28 cellular contexts compared by ENCODE assay signal in the genomic region with DNA sequence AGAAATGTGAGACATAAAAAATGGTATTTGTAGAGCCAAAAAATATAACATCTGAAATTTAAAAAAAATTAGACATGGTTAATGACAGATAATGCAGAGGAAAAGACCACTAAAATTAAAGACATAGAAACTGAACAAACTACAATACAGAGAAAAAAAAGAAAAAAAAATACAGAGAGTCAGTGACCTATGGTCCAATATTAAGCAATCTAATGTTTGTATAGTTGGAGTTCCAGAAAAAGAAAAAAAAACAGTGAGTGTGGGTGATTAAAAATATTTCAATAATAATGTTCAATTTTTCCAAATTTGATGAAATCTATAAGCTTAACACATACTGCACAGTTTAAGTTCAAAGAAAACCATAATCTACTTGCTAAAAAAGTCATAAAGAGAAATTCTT.
A peak's percentile ranks its signal among the peaks of the same experiment; 100 is the strongest.
DNase-seq lines count a peak whose midpoint lies in the region; ATAC-seq, FAIRE-seq and TF ChIP-seq lines count a peak whose summit lies in the region.
"Had no signal": no experiment of that assay in that cellular context is flagged by ENCODE, and none has a peak within 500 bp of the region (broad histone marks: within the 10 kb centered on the region; RNA-seq: fewer than 3 reads in every experiment).

No MANE protein-coding gene starts in this region.

- FAIRE-seq in A204.1 (lab: Jason Lieb, UNC) (peak; percentile 27), colon (lab: Jason Lieb, UNC) (peak; percentile 38), HepG2 (lab: Jason Lieb, UNC) (no peak)
- FAIRE-seq: GM12878, GM12892, GM18507, GM19239 had no signal

- in situ Hi-C loops in HepG2 (cut with HindIII; ENCODE audit: extremely low pct_ligation_motif_present, low pct_unique_long_range_greater_than_20kb): no loop called here

- H3K4me3 ChIP-seq in HepG2 (replicated peaks in 1 of 3; ENCODE audit: insufficient read depth in 1 of 3, low read depth in 2 of 3, low read length in 3 of 3) (no peak overlapping the region), right lobe of liver (no peak overlapping the region)
- H3K4me3 ChIP-seq: BLaER1, GM12878 had no signal

- BruUV-seq in HepG2 (replicated peaks; lab: Mats Ljungman, UMichigan): no TSS peak

- no peaks in the 10 kb centered on the region for H3K36me3 ChIP-seq in HepG2 (replicated peaks in 1 of 2; ENCODE audit: control insufficient read depth in 1 of 2, insufficient read depth in 2 of 2, low read length in 2 of 2)
- no peaks in the 10 kb centered on the region for H3K36me3 ChIP-seq in right lobe of liver
- H3K36me3 ChIP-seq: BE2C, BLaER1 had no signal

- no peaks in the 10 kb centered on the region for H3K27me3 ChIP-seq in HepG2 (ENCODE audit: control insufficient read depth in 1 of 2, insufficient read depth in 2 of 2, low read length in 2 of 2)
- no peaks in the 10 kb centered on the region for H3K27me3 ChIP-seq in right lobe of liver
- H3K27me3 ChIP-seq: BE2C, BLaER1 had no signal

- no peak for ATAC-seq in HepG2
- peak in 3 of 4 donors; percentile 58 to 68 (median 63) for ATAC-seq in right lobe of liver
- ATAC-seq in GM18873 (IDR thresholded peaks at IDR 0.05; ENCODE audit: low FRiP score, unreplicated experiment): no peak
- ATAC-seq: GM12878 had no signal

- no peak overlapping the region for H3K4me2 ChIP-seq in HepG2 (ENCODE audit: low read depth, low read length)
- H3K4me2 ChIP-seq: BLaER1 had no signal

- H3K9ac ChIP-seq in HepG2 (ENCODE audit: insufficient read depth, low read depth, low read length): no peak overlapping the region
- H3K9ac ChIP-seq: BLaER1 had no signal

- POLR2A ChIA-PET in HepG2 (lab: Yijun Ruan, JAX): no interaction called here

- no peaks in the 10 kb centered on the region for H4K20me1 ChIP-seq in HepG2 (ENCODE audit: insufficient read depth, low read length)
- H4K20me1 ChIP-seq: BLaER1 had no signal

- H3K27ac ChIP-seq in HepG2 (ENCODE audit: extremely low read length, insufficient read depth, low read length): no peak overlapping the region
- peak overlapping the region in 2 of 3 donors; percentile 61 to 62 for H3K27ac ChIP-seq in right lobe of liver
- H3K27ac ChIP-seq: 22Rv1, BLaER1 had no signal

- TF ChIP-seq EP300 in HepG2 (IDR thresholded peaks at IDR 0.05; ENCODE audit: low read depth in 2 of 2, low read length in 2 of 2) (no peak), HepG2 (CRISPR knock-in tag; IDR thresholded peaks at IDR 0.05; ENCODE audit: borderline replicate concordance) (no peak)

- peaks cover 8% of the 10 kb centered on the region; the same call in 1 of the 2 replicates for H3K4me1 ChIP-seq in HepG2 (ENCODE audit: insufficient read depth, low read length)
- H3K4me1 ChIP-seq in right lobe of liver: no peaks in the 10 kb centered on the region
- H3K4me1 ChIP-seq: BE2C, BLaER1 had no signal

- CTCF ChIA-PET in HepG2 (lab: Yijun Ruan, JAX; ENCODE audit: low intra/inter-chr PET ratio, low total read pairs): no interaction called here

- H3K9me3 ChIP-seq in HepG2 (ENCODE audit: low read length) (no peaks in the 10 kb centered on the region), right lobe of liver (no peaks in the 10 kb centered on the region)
- H3K9me3 ChIP-seq: BE2C, BLaER1 had no signal

- intact Hi-C loops in HepG2 (cut with micrococcal nuclease; ENCODE audit: unreplicated experiment): no loop called here
- intact Hi-C loops in right lobe of liver (cut with DNase I): no loop called here

- no peaks in the 10 kb centered on the region for H3K79me2 ChIP-seq in HepG2 (ENCODE audit: insufficient read depth, low read length)

- no peak for TF ChIP-seq RAD21 in HepG2 (CRISPR knock-in tag; IDR thresholded peaks at IDR 0.05)

- DNase-seq in HepG2 (ENCODE audit: low spot score) (no peak), right lobe of liver (no peak), KG1 (lab: John Stamatoyannopoulos, UW) (no peak), NCI-H2029 (lab: John Stamatoyannopoulos, UW) (no peak), NCI-H748 treated with DMSO at 0.1 percent for 48 hours (lab: John Stamatoyannopoulos, UW) (no peak)
- DNase-seq: ACHN; BE2C; C1 segment of cervical spinal cord; CD4-positive, alpha-beta memory T cell; CD4-positive, CD25-positive, alpha-beta regulatory T cell; CD8-positive, alpha-beta memory T cell; COR-L47; DMS 273 treated with DMSO at 0.1 percent for 48 hours; DMS153; DMS53; DMS79; DND-41; EL; GDM1 had no signal

- TF ChIP-seq CTCF in HepG2 (CRISPR knock-in tag; IDR thresholded peaks at IDR 0.05): no peak
- no peak for TF ChIP-seq CTCF in right lobe of liver (IDR thresholded peaks at IDR 0.05)

- no peak for TF ChIP-seq POLR2A in HepG2 (IDR thresholded peaks at IDR 0.05; ENCODE audit: insufficient read depth in 1 of 2, low read depth in 2 of 2, low read length in 2 of 2)
- no peak for TF ChIP-seq POLR2A in right lobe of liver (IDR thresholded peaks at IDR 0.05)

- no peak overlapping the region for H2AFZ ChIP-seq in HepG2 (ENCODE audit: low read length)

TF ChIP-seq in HepG2, 621 proteins besides CTCF, POLR2A, EP300 and RAD21:
- peak; percentile 50; the same call in 1 of the 2 replicates for TF ChIP-seq PPARG (CRISPR knock-in tag; conservative IDR thresholded peaks at IDR 0.05)
- no peak for TF ChIP-seq PCBP2 (optimal IDR thresholded peaks at IDR 0.05; ENCODE audit: low read depth, low read length, poor library complexity, severe bottlenecking)

Comparison
In these comparisons a context has a peak if more than half of its experiments do, and no peak if none do; other contexts are left out.
1. ATAC-seq: peak in right lobe of liver (3 of 4); none in HepG2 (single experiment) and GM18873 (single experiment).